ENCODE assay signal across 7 cellular contexts in genomic region chrX:72230290-72230689, GRCh38.
"Had no signal": no experiment of that assay in that cellular context is flagged by ENCODE, and none has a peak within 500 bp of the region (broad histone marks: within the 10 kb centered on the region; RNA-seq: fewer than 3 reads in every experiment).

No MANE protein-coding gene starts in this region.

- H3K27ac ChIP-seq: GM23248 had no signal

- H3K36me3 Mint-ChIP-seq: IgD-negative memory B cell had no signal

- H3K9me3 Mint-ChIP-seq: IgD-negative memory B cell had no signal

- DNase-seq: GM23248, GOT3, H7, KBM-7 had no signal

- H3K4me1 Mint-ChIP-seq: IgD-negative memory B cell had no signal

- H3K27me3 Mint-ChIP-seq: IgD-negative memory B cell had no signal

- H3K27ac Mint-ChIP-seq: IgD-negative memory B cell had no signal

- H3K4me3 ChIP-seq: GM23248, HAP-1 had no signal

- ATAC-seq: HCT116 had no signal

- H3K4me3 Mint-ChIP-seq: IgD-negative memory B cell had no signal
